ENCODE assay signal across 1 cellular context in the genomic region with DNA sequence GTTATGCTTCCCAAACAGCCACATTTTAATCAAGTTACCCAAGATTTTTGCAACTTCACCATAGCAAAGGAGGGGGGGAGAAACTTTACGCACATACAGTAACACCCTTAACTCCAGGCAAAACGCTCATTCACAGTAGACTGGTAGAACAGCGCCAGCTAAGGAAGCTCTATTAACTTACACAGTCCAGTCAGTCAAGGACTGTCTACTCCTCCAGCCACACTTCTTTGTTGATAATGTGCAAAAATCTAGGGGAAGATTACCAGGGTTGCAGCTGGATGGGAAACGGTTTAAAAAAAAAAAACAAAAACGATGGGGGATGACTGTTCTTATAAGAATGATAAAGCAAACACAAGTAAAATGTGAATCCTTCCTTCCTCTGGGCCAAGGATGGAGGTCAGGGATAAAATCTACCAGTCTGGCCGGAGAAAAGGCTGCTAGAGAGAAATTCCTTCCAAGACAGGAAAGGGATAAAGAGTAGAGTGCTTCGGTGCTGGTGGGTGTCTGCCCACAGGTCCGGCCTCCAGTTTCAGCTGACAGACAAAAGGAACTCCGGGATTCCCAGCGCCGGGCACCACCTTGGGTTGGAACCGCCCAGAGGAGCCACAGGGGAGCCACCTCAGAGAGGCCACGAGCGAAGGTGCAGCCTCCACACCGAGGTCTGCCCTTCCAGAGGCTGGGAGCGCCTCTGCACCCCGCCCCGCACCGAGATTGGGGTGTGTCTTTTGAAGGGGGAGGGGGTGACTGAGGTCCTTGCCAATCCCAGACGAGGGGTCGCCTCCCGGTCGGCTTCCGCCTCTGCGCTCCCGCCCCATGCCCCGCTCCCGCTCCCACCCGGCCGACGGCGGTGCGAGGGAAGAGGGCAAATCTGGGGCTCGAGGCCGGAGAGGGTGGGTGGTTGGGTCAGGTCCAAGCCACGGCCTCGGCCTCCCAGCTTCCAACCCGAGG.
TF ChIP-seq lines count a peak whose summit lies in the region.

No MANE protein-coding gene starts in this region.

TF ChIP-seq in H1, 55 proteins besides CTCF, POLR2A, EP300 and RAD21:
- TF ChIP-seq PHF8 (conservative IDR thresholded peaks at IDR 0.05; ENCODE audit: low read depth, low read length) (0 out of 2 replicates have a peak, but pooled peaks have one; percentile 48), CBX5 (IDR thresholded peaks at IDR 0.05; ENCODE audit: low read depth, low read length) (no peak), TCF12 (IDR thresholded peaks at IDR 0.05; ENCODE audit: low read depth, low read length) (no peak), TAF1 (IDR thresholded peaks at IDR 0.05; ENCODE audit: low read depth, low read length) (peak; percentile 11; the same call in 1 of the 2 replicates), KDM1A (IDR thresholded peaks at IDR 0.05; ENCODE audit: borderline replicate concordance, low read length) (0 out of 2 replicates have a peak, but pooled peaks have one; percentile 22), CHD1 (IDR thresholded peaks at IDR 0.05; ENCODE audit: low read depth, low read length) (no peak), HDAC2 (IDR thresholded peaks at IDR 0.05; ENCODE audit: borderline replicate concordance in 1 of 2, low read depth in 2 of 2, low read length in 2 of 2) (0 out of 4 replicates have a peak, but pooled peaks of 1 of the 2 experiments have one; percentile 84), POLR2AphosphoS5 (IDR thresholded peaks at IDR 0.05; ENCODE audit: low read depth, low read length) (peak; percentile 59), KDM4A (IDR thresholded peaks at IDR 0.05; ENCODE audit: low read depth, low read length, severe bottlenecking) (peak; percentile 66), JUN (IDR thresholded peaks at IDR 0.05; ENCODE audit: low read depth, low read length) (no peak), MAFK (IDR thresholded peaks at IDR 0.05; ENCODE audit: low read depth, low read length) (no peak), SIN3A (conservative IDR thresholded peaks at IDR 0.05 in 1 of 2, IDR thresholded peaks at IDR 0.05 in 1 of 2; ENCODE audit: low read depth in 1 of 2, low read length in 2 of 2) (peak in 1 of 2 experiments; percentile 38; a peak in 1 of 4 replicates)
- TF ChIP-seq, protein P1, sequence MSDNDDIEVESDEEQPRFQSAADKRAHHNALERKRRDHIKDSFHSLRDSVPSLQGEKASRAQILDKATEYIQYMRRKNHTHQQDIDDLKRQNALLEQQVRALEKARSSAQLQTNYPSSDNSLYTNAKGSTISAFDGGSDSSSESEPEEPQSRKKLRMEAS (IDR thresholded peaks at IDR 0.05): peak; percentile 27; the same call in 1 of the 2 replicates
- TF ChIP-seq, protein P2, sequence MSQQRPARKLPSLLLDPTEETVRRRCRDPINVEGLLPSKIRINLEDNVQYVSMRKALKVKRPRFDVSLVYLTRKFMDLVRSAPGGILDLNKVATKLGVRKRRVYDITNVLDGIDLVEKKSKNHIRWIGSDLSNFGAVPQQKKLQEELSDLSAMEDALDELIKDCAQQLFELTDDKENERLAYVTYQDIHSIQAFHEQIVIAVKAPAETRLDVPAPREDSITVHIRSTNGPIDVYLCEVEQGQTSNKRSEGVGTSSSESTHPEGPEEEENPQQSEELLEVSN (IDR thresholded peaks at IDR 0.05): peak; percentile 76
